31 cellular contexts compared by ENCODE assay signal in the genomic region with DNA sequence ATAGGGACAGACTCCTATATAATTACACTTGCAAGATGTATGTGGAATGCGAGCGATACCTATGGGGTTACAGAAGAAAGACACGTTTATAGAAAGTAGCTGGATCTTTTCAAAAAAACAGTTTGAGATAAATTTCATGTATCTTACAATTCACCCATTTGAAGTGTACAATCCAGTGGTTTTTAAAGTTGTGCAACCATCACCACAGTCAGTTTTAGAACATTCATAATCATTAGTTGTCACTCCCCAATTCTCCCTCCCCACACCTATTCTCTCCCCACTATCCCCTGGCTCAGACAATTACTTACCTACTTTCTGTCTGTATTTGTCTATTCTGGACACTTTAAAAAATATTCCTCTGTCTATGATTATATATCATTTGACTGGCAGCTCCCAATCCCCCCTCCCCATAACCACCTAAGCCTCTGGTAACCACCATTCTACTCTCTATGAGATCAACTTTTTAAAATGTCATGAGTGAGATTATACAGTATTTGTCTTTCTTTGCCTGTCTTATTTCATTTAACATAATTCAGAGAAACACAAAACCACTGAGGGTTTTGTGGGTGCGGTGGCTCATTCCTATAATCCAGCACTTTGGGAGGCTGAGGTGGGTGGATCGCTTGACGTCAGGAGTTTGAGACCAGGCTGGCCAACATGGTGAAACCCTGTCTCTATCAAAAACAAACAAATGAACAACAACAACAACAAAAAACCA. TPM values are rescaled to one million over a fixed set of nuclear protein-coding genes. Genes with fewer than 3 reads are reported as not detected.
DNase-seq lines count a peak whose midpoint lies in the region; ATAC-seq, FAIRE-seq and TF ChIP-seq lines count a peak whose summit lies in the region.
"Had no signal": no experiment of that assay in that cellular context is flagged by ENCODE, and none has a peak within 500 bp of the region (broad histone marks: within the 10 kb centered on the region; RNA-seq: fewer than 3 reads in every experiment).

No MANE protein-coding gene starts in this region.

- no peak for DNase-seq in activated T-cell treated with anti-CD3 and anti-CD28 coated beads, Interleukin-2, amount 50 U/mL, for 24 hours
- DNase-seq in activated T-cell treated with anti-CD3 and anti-CD28 coated beads for 4 hours: no peak
- peak; percentile 11 for DNase-seq in HCEC 1CT
- DNase-seq in astrocyte (ENCODE audit: low read depth): peak; percentile 55
- DNase-seq in cardiac septum (ENCODE audit: low spot score): no peak
- DNase-seq in T-helper 2 cell: no peak
- DNase-seq: ACHN; activated CD4-positive, alpha-beta T cell treated with anti-CD3 and anti-CD28 coated beads, Interleukin-2, amount 50 U/mL, for 1 hour; activated CD8-positive, alpha-beta memory T cell treated with anti-CD3 and anti-CD28 coated beads, Interleukin-2, amount 50 U/mL, for 48 hours; aorta; central memory CD4-positive, alpha-beta T cell; dermis blood vessel endothelial cell; glutamatergic neuron; Kasumi-1; kidney glomerular epithelial cell; NCI-H1092 treated with DMSO at 0.1 percent for 48 hours; NCI-H1930; NCI-H2227 treated with DMSO at 0.1 percent for 48 hours; psoas muscle; stimulated activated CD4-positive, alpha-beta T cell treated with anti-CD3 and anti-CD28 coated beads, Interleukin-1b, Interleukin-23, amount 100 ng/mL, for 48 hours; T-cell had no signal

- H3K4me1 Mint-ChIP-seq in activated T-cell treated with anti-CD3 and anti-CD28 coated beads, Interleukin-2, amount 50 U/mL, for 24 hours (ENCODE audit: low read depth): peaks cover 73% of the 10 kb centered on the region
- H3K4me1 Mint-ChIP-seq in astrocyte (ENCODE audit: low read depth, unreplicated experiment): peaks cover 13% of the 10 kb centered on the region

- no peak overlapping the region for H3K4me3 ChIP-seq in astrocyte (ENCODE audit: insufficient read depth, low read depth, low read length)
- no peak overlapping the region for H3K4me3 ChIP-seq in neural cell (ENCODE audit: low read length)
- H3K4me3 ChIP-seq: GM12878, psoas muscle, SJSA1, skin epidermis, thoracic aorta, vagina had no signal

- no peak overlapping the region for H3K4me3 Mint-ChIP-seq in activated T-cell treated with anti-CD3 and anti-CD28 coated beads, Interleukin-2, amount 50 U/mL, for 24 hours
- H3K4me3 Mint-ChIP-seq in astrocyte (ENCODE audit: unreplicated experiment): no peak overlapping the region
- H3K4me3 Mint-ChIP-seq: T-cell had no signal

- H3K79me2 ChIP-seq in astrocyte (ENCODE audit: insufficient read depth, low read length) (peaks cover 21% of the 10 kb centered on the region), neural cell (replicated peaks; ENCODE audit: insufficient read depth, low read length) (peaks cover 5% of the 10 kb centered on the region)

- peaks cover 92% of the 10 kb centered on the region for H3K36me3 Mint-ChIP-seq in activated T-cell treated with anti-CD3 and anti-CD28 coated beads, Interleukin-2, amount 50 U/mL, for 24 hours (ENCODE audit: low read depth)
- peaks cover 5% of the 10 kb centered on the region for H3K36me3 Mint-ChIP-seq in astrocyte (ENCODE audit: low read depth, unreplicated experiment)

- H3K4me1 ChIP-seq in astrocyte (ENCODE audit: insufficient read depth, low read length): no peaks in the 10 kb centered on the region
- H3K4me1 ChIP-seq: SJSA1 had no signal

- TF ChIP-seq EP300 in neural cell (conservative IDR thresholded peaks at IDR 0.05; ENCODE audit: poor library complexity, severe bottlenecking): no peak

- H3K4me2 ChIP-seq in astrocyte (ENCODE audit: low read length): no peak overlapping the region
- no peak overlapping the region for H3K4me2 ChIP-seq in neural cell (ENCODE audit: low read length)

- H2AFZ ChIP-seq in astrocyte (ENCODE audit: low read depth, low read length): no peak overlapping the region
- no peak overlapping the region for H2AFZ ChIP-seq in neural cell (ENCODE audit: low read depth, low read length)

- peak overlapping the region; percentile 28 for H3K27ac Mint-ChIP-seq in activated T-cell treated with anti-CD3 and anti-CD28 coated beads, Interleukin-2, amount 50 U/mL, for 24 hours
- no peak overlapping the region for H3K27ac Mint-ChIP-seq in astrocyte (ENCODE audit: unreplicated experiment)

- no peak for ATAC-seq in GM18909 (IDR thresholded peaks at IDR 0.05; ENCODE audit: poor library complexity, unreplicated experiment)
- ATAC-seq: GM12878, psoas muscle, T-cell had no signal

- peaks cover 6% of the 10 kb centered on the region for H3F3A ChIP-seq in neural cell (ENCODE audit: insufficient read depth, low read length, poor library complexity, severe bottlenecking)

- H3K9me3 Mint-ChIP-seq in activated T-cell treated with anti-CD3 and anti-CD28 coated beads, Interleukin-2, amount 50 U/mL, for 24 hours: peaks cover 2% of the 10 kb centered on the region
- peaks cover 2% of the 10 kb centered on the region for H3K9me3 Mint-ChIP-seq in astrocyte (ENCODE audit: unreplicated experiment)

- H3K27me3 Mint-ChIP-seq in activated T-cell treated with anti-CD3 and anti-CD28 coated beads, Interleukin-2, amount 50 U/mL, for 24 hours: no peaks in the 10 kb centered on the region
- H3K27me3 Mint-ChIP-seq in astrocyte (ENCODE audit: low read depth, unreplicated experiment): no peaks in the 10 kb centered on the region
- H3K27me3 Mint-ChIP-seq: T-cell had no signal

- H3K9me2 ChIP-seq in neural cell (ENCODE audit: insufficient read depth, low read length): no peaks in the 10 kb centered on the region

- H3K27me3 ChIP-seq in astrocyte (ENCODE audit: insufficient read depth, low read length) (no peaks in the 10 kb centered on the region), neural cell (ENCODE audit: insufficient read depth, low read depth, low read length) (no peaks in the 10 kb centered on the region)
- H3K27me3 ChIP-seq: SJSA1, vagina had no signal

- no peak overlapping the region for H3K9ac ChIP-seq in astrocyte (ENCODE audit: low read length)
- H3K9ac ChIP-seq in neural cell (ENCODE audit: low read length): no peak overlapping the region

- H4K20me1 ChIP-seq in astrocyte (ENCODE audit: insufficient read depth, low read length) (peaks cover 40% of the 10 kb centered on the region), neural cell (ENCODE audit: insufficient read depth) (no peaks in the 10 kb centered on the region)

- no peak for TF ChIP-seq RAD21 in neural cell (conservative IDR thresholded peaks at IDR 0.05)

- no peak for FAIRE-seq in astrocyte (lab: Jason Lieb, UNC)
- FAIRE-seq: D721Med, GM12878, H54 had no signal

- H3K36me3 ChIP-seq in astrocyte (ENCODE audit: insufficient read depth, low read length): no peaks in the 10 kb centered on the region
- no peaks in the 10 kb centered on the region for H3K36me3 ChIP-seq in neural cell (ENCODE audit: insufficient read depth, low read length)
- H3K36me3 ChIP-seq: SJSA1, thoracic aorta, vagina had no signal

- H3K27ac ChIP-seq in astrocyte (ENCODE audit: low read depth, low read length) (no peak overlapping the region), neural cell (ENCODE audit: low read length) (peak overlapping the region; percentile 84)
- H3K27ac ChIP-seq: C4-2B, psoas muscle, SJSA1, skin epidermis, thoracic aorta, vagina had no signal

- H3K9me3 ChIP-seq in astrocyte (ENCODE audit: insufficient read depth, low read depth, low read length) (no peaks in the 10 kb centered on the region), neural cell (ENCODE audit: low read length) (no peaks in the 10 kb centered on the region)
- H3K9me3 ChIP-seq: psoas muscle, SJSA1, thoracic aorta, vagina had no signal

- intact Hi-C loops in cardiac septum (cut with DNase I): no loop called here

- no peak for TF ChIP-seq CTCF in astrocyte (IDR thresholded peaks at IDR 0.05; ENCODE audit: insufficient read depth, low read depth, low read length)
- TF ChIP-seq CTCF in neural cell (IDR thresholded peaks at IDR 0.05; ENCODE audit: poor library complexity, severe bottlenecking): no peak

TF ChIP-seq in neural cell, 6 proteins besides CTCF, POLR2A, EP300 and RAD21:
- TF ChIP-seq SMC3 (conservative IDR thresholded peaks at IDR 0.05; ENCODE audit: poor library complexity) (no peak), POLR2AphosphoS5 (IDR thresholded peaks at IDR 0.05) (no peak), EZH2 (IDR thresholded peaks at IDR 0.05; ENCODE audit: borderline replicate concordance, insufficient read depth, low read length, poor library complexity, severe bottlenecking) (no peak), TAF1 (IDR thresholded peaks at IDR 0.05; ENCODE audit: low read depth) (no peak), MXI1 (conservative IDR thresholded peaks at IDR 0.05; ENCODE audit: poor library complexity, severe bottlenecking) (no peak)
- TF ChIP-seq, protein P1, sequence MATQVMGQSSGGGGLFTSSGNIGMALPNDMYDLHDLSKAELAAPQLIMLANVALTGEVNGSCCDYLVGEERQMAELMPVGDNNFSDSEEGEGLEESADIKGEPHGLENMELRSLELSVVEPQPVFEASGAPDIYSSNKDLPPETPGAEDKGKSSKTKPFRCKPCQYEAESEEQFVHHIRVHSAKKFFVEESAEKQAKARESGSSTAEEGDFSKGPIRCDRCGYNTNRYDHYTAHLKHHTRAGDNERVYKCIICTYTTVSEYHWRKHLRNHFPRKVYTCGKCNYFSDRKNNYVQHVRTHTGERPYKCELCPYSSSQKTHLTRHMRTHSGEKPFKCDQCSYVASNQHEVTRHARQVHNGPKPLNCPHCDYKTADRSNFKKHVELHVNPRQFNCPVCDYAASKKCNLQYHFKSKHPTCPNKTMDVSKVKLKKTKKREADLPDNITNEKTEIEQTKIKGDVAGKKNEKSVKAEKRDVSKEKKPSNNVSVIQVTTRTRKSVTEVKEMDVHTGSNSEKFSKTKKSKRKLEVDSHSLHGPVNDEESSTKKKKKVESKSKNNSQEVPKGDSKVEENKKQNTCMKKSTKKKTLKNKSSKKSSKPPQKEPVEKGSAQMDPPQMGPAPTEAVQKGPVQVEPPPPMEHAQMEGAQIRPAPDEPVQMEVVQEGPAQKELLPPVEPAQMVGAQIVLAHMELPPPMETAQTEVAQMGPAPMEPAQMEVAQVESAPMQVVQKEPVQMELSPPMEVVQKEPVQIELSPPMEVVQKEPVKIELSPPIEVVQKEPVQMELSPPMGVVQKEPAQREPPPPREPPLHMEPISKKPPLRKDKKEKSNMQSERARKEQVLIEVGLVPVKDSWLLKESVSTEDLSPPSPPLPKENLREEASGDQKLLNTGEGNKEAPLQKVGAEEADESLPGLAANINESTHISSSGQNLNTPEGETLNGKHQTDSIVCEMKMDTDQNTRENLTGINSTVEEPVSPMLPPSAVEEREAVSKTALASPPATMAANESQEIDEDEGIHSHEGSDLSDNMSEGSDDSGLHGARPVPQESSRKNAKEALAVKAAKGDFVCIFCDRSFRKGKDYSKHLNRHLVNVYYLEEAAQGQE (IDR thresholded peaks at IDR 0.05; ENCODE audit: borderline replicate concordance): no peak

RNA-seq across cellular contexts. Expression of a gene that starts 39.1 kb away (rescaled TPM):
- total RNA-seq in astrocyte (57.8 and 67.5 TPM in 2 replicates), cardiac septum (30.2 TPM)
- 69.1 and 70.1 TPM in 2 replicates for polyA plus RNA-seq in neural cell
- polyA minus RNA-seq in neural cell: 21.4 and 25.8 TPM in 2 replicates

RNA-seq across cellular contexts. Expression of a gene that starts 39.1 kb away (rescaled TPM):
- 17.8 and 22.1 TPM in 2 replicates for total RNA-seq in astrocyte
- polyA plus RNA-seq in neural cell: 17.0 and 18.2 TPM in 2 replicates
- polyA minus RNA-seq in neural cell: 71.6 and 87.2 TPM in 2 replicates
- total RNA-seq in cardiac septum: 5.0 TPM

Comparison
In these comparisons a context has a peak if more than half of its experiments do, and no peak if none do; other contexts are left out.
1. DNase-seq: peak in HCEC 1CT (single experiment) and astrocyte (single experiment); none in activated T-cell treated with anti-CD3 and anti-CD28 coated beads, Interleukin-2, amount 50 U/mL, for 24 hours (single experiment), activated T-cell treated with anti-CD3 and anti-CD28 coated beads for 4 hours (single experiment), cardiac septum (single experiment) and T-helper 2 cell (0 of 5).